In the genomic region with DNA sequence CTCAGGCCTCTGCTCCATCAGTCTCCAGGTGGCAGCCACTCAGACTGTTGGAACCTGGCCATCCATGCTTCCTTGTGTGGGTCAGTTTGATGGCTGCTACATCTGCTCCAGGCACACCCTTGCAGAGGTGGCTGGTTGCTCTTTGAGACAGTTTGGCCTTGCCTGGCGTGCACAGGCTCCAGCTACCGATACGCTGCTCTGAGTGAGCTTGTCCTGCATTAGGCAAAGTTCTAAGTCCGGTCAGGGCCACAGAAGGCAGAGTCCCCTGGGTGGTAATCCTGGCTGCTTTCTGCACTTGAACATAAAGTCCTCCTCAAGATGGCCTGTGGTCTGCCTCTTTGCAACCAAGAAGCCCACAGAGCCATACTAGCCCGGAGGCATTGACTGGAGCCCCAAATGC, we compare ENCODE assay signal across 7 cellular contexts. TPM values are rescaled to one million over a fixed set of nuclear protein-coding genes. Genes with fewer than 3 reads are reported as not detected.
"Had no signal": no experiment of that assay in that cellular context is flagged by ENCODE, and none has a peak within 500 bp of the region (broad histone marks: within the 10 kb centered on the region; RNA-seq: fewer than 3 reads in every experiment).

No MANE protein-coding gene starts in this region.

RNA-seq across cellular contexts. Expression of gene POTEB3, which starts 41.8 kb away (rescaled TPM):
- total RNA-seq: LHCN-M2, MCF 10A, OCI-LY7, PC-9, RPMI7951, SJCRH30, SK-MEL-5 had no signal
